1 cellular context compared by ENCODE assay signal in the genomic region with DNA sequence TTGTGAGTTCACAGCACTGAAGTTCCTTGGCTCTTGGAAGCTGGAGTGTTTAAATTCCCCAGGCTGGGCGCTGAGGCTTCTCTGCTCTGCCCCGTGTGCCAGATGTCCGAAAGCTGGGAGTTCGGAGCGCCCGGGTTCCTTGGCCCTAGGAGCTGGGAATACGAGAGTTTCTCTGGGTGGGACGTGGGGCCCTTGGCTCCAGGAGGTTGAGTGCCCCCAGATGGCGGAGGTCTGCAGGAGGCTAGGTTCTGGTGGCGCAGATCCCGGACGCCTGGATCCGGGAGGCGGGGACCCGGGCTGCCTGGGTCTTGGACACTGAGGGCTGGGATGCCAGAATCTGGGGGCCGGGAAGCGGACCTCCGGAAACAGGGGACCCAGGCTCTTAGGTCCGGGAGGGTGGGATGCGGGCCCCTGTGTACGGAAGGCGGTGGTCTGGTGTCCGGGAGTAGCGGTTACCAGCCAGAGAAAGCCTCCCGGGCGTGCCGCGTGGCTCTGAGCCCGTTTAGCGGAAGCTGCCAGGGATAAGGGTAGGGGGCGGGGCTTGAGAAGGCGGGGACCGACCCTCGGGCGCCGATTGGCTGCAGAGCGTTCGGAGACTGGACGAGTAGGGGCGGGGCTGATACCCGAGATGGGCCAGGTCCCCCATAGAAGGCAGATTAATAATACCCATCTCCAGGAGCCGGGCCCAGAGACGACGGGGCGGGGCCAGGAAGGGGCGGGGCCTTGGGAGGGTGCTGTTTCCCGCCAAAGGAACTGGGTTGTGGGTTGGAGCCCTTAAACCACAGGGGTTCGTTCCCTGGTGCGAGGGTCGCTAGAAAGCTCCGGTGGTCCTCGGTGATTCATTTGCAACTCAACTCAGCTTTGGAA.
TF ChIP-seq lines count a peak whose summit lies in the region.

Gene SLC1A5 (minus strand): TSS at position 494 of the 867 bp plus-strand sequence. CDS start 629 bp downstream, outside the sequence.

TF ChIP-seq in HepG2, 621 proteins besides CTCF, POLR2A, EP300 and RAD21 (continued from another document and continues in another):
- TF ChIP-seq SNAPC4 (CRISPR knock-in tag; IDR thresholded peaks at IDR 0.05) (no peak), NFE2 (CRISPR knock-in tag; IDR thresholded peaks at IDR 0.05) (no peak), RFXANK (CRISPR knock-in tag; IDR thresholded peaks at IDR 0.05) (no peak), THAP11 (CRISPR knock-in tag; IDR thresholded peaks at IDR 0.05) (peak; percentile 77), ZKSCAN5 (CRISPR knock-in tag; IDR thresholded peaks at IDR 0.05) (no peak), ZNF101 (CRISPR knock-in tag; IDR thresholded peaks at IDR 0.05; ENCODE audit: borderline replicate concordance, low read depth) (no peak), ZNF878 (CRISPR knock-in tag; IDR thresholded peaks at IDR 0.05) (peak; percentile 67; the same call in 1 of the 2 replicates), E2F5 (CRISPR knock-in tag; conservative IDR thresholded peaks at IDR 0.05) (no peak), SETDB1 (CRISPR knock-in tag; IDR thresholded peaks at IDR 0.05; ENCODE audit: borderline replicate concordance) (no peak), RFX3 (CRISPR knock-in tag; IDR thresholded peaks at IDR 0.05) (no peak), ZIK1 (CRISPR knock-in tag; IDR thresholded peaks at IDR 0.05; ENCODE audit: borderline replicate concordance, low read depth) (peak; percentile 76; the same call in 1 of the 2 replicates), NBN (conservative IDR thresholded peaks at IDR 0.05) (no peak), ONECUT2 (CRISPR knock-in tag; IDR thresholded peaks at IDR 0.05) (no peak), MEIS1 (CRISPR knock-in tag; IDR thresholded peaks at IDR 0.05; ENCODE audit: borderline replicate concordance) (no peak), ZNF749 (CRISPR knock-in tag; IDR thresholded peaks at IDR 0.05; ENCODE audit: borderline replicate concordance) (peak; percentile 84), NCOA5 (CRISPR knock-in tag; IDR thresholded peaks at IDR 0.05) (no peak), ZFP36L1 (CRISPR knock-in tag; IDR thresholded peaks at IDR 0.05) (0 out of 2 replicates have a peak, but pooled peaks have one; percentile 75), MED1 (CRISPR knock-in tag; IDR thresholded peaks at IDR 0.05) (peak; percentile 39; the same call in 1 of the 2 replicates), IRF9 (CRISPR knock-in tag; IDR thresholded peaks at IDR 0.05; ENCODE audit: borderline replicate concordance) (peak; percentile 46; the same call in 1 of the 2 replicates), PLRG1 (conservative IDR thresholded peaks at IDR 0.05) (no peak), NKX3-1 (CRISPR knock-in tag; IDR thresholded peaks at IDR 0.05) (no peak), ZFY (CRISPR knock-in tag; IDR thresholded peaks at IDR 0.05) (no peak), GATA4 (IDR thresholded peaks at IDR 0.05; ENCODE audit: borderline replicate concordance, low read depth) (peak; percentile 91), LCORL (IDR thresholded peaks at IDR 0.05) (no peak), LCORL (CRISPR knock-in tag; IDR thresholded peaks at IDR 0.05) (no peak), GPN1 (CRISPR knock-in tag; IDR thresholded peaks at IDR 0.05; ENCODE audit: borderline replicate concordance) (no peak), ZNF879 (CRISPR knock-in tag; IDR thresholded peaks at IDR 0.05) (0 out of 2 replicates have a peak, but pooled peaks have one; percentile 36), ZSCAN21 (CRISPR knock-in tag; IDR thresholded peaks at IDR 0.05; ENCODE audit: borderline replicate concordance) (0 out of 2 replicates have a peak, but pooled peaks have one; percentile 76), GMEB1 (CRISPR knock-in tag; IDR thresholded peaks at IDR 0.05; ENCODE audit: borderline replicate concordance) (no peak), ZNF792 (CRISPR knock-in tag; IDR thresholded peaks at IDR 0.05) (peak; percentile 84; the same call in 1 of the 2 replicates), MAFF (IDR thresholded peaks at IDR 0.05; ENCODE audit: low read depth, low read length) (no peak), ZNF543 (CRISPR knock-in tag; IDR thresholded peaks at IDR 0.05) (peak; percentile 65; the same call in 1 of the 2 replicates), NFE2L1 (CRISPR knock-in tag; IDR thresholded peaks at IDR 0.05; ENCODE audit: borderline replicate concordance) (no peak), HCFC1 (IDR thresholded peaks at IDR 0.05; ENCODE audit: low read depth, low read length) (no peak), ZNF431 (CRISPR knock-in tag; IDR thresholded peaks at IDR 0.05; ENCODE audit: borderline replicate concordance, low read depth) (peak; percentile 63; the same call in 1 of the 2 replicates), SIX1 (CRISPR knock-in tag; IDR thresholded peaks at IDR 0.05; ENCODE audit: borderline replicate concordance) (peak; percentile 72; the same call in 1 of the 2 replicates), ZNF629 (CRISPR knock-in tag; conservative IDR thresholded peaks at IDR 0.05) (peak; percentile 33; the same call in 1 of the 2 replicates), CBX1 (IDR thresholded peaks at IDR 0.05; ENCODE audit: low read depth) (peak; percentile 68)
- TF ChIP-seq, protein P1, sequence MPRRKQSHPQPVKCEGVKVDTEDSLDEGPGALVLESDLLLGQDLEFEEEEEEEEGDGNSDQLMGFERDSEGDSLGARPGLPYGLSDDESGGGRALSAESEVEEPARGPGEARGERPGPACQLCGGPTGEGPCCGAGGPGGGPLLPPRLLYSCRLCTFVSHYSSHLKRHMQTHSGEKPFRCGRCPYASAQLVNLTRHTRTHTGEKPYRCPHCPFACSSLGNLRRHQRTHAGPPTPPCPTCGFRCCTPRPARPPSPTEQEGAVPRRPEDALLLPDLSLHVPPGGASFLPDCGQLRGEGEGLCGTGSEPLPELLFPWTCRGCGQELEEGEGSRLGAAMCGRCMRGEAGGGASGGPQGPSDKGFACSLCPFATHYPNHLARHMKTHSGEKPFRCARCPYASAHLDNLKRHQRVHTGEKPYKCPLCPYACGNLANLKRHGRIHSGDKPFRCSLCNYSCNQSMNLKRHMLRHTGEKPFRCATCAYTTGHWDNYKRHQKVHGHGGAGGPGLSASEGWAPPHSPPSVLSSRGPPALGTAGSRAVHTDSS (CRISPR knock-in tag; conservative IDR thresholded peaks at IDR 0.05): no peak
- TF ChIP-seq, protein P2, sequence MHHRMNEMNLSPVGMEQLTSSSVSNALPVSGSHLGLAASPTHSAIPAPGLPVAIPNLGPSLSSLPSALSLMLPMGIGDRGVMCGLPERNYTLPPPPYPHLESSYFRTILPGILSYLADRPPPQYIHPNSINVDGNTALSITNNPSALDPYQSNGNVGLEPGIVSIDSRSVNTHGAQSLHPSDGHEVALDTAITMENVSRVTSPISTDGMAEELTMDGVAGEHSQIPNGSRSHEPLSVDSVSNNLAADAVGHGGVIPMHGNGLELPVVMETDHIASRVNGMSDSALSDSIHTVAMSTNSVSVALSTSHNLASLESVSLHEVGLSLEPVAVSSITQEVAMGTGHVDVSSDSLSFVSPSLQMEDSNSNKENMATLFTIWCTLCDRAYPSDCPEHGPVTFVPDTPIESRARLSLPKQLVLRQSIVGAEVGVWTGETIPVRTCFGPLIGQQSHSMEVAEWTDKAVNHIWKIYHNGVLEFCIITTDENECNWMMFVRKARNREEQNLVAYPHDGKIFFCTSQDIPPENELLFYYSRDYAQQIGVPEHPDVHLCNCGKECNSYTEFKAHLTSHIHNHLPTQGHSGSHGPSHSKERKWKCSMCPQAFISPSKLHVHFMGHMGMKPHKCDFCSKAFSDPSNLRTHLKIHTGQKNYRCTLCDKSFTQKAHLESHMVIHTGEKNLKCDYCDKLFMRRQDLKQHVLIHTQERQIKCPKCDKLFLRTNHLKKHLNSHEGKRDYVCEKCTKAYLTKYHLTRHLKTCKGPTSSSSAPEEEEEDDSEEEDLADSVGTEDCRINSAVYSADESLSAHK (CRISPR knock-in tag; IDR thresholded peaks at IDR 0.05; ENCODE audit: borderline replicate concordance): no peak
- TF ChIP-seq, protein P3, sequence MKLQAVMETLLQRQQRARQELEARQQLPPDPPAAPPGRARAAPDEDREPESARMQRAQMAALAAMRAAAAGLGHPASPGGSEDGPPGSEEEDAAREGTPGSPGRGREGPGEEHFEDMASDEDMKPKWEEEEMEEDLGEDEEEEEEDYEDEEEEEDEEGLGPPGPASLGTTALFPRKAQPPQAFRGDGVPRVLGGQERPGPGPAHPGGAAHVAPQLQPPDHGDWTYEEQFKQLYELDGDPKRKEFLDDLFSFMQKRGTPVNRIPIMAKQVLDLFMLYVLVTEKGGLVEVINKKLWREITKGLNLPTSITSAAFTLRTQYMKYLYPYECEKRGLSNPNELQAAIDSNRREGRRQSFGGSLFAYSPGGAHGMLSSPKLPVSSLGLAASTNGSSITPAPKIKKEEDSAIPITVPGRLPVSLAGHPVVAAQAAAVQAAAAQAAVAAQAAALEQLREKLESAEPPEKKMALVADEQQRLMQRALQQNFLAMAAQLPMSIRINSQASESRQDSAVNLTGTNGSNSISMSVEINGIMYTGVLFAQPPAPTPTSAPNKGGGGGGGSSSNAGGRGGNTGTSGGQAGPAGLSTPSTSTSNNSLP (IDR thresholded peaks at IDR 0.05; ENCODE audit: low read depth, low read length): 0 out of 2 replicates have a peak, but pooled peaks have one; percentile 16
- TF ChIP-seq, protein P4, sequence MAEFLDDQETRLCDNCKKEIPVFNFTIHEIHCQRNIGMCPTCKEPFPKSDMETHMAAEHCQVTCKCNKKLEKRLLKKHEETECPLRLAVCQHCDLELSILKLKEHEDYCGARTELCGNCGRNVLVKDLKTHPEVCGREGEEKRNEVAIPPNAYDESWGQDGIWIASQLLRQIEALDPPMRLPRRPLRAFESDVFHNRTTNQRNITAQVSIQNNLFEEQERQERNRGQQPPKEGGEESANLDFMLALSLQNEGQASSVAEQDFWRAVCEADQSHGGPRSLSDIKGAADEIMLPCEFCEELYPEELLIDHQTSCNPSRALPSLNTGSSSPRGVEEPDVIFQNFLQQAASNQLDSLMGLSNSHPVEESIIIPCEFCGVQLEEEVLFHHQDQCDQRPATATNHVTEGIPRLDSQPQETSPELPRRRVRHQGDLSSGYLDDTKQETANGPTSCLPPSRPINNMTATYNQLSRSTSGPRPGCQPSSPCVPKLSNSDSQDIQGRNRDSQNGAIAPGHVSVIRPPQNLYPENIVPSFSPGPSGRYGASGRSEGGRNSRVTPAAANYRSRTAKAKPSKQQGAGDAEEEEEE (CRISPR knock-in tag; IDR thresholded peaks at IDR 0.05; ENCODE audit: borderline replicate concordance): no peak
